Comparison of ENCODE assay signal across 8 cellular contexts in genomic region chr2:109030870-109031480, GRCh38. TPM values are rescaled to one million over a fixed set of nuclear protein-coding genes. Genes with fewer than 3 reads are reported as not detected.
DNase-seq lines count a peak whose midpoint lies in the region; ATAC-seq and TF ChIP-seq lines count a peak whose summit lies in the region.

No MANE protein-coding gene starts in this region.

- H3K27ac Mint-ChIP-seq in activated B cell treated with CpG ODN at 0.5 μM for 24 hours, result no peak overlapping the region

- H3K4me3 ChIP-seq in fibroblast of pulmonary artery (replicated peaks; ENCODE audit: low read depth, low read length) (peak overlapping the region; percentile 54), skin epidermis (peak overlapping the region; percentile 24 to 46 (median 30))

- H3K4me3 Mint-ChIP-seq in activated B cell treated with CpG ODN at 0.5 μM for 24 hours, result peak overlapping the region; percentile 87

- DNase-seq in activated B cell treated with CpG ODN at 0.5 μM for 24 hours, result no peak
- DNase-seq in fibroblast of pulmonary artery (ENCODE audit: low read depth), result no peak
- no peak for DNase-seq in T-helper 9 cell
- DNase-seq in HCEC 1CT, result no peak
- no peak for DNase-seq in hypothalamus (lab: John Stamatoyannopoulos, UW)

- no peak for TF ChIP-seq CTCF in activated B cell treated with CpG ODN at 0.5 μM for 24 hours (IDR thresholded peaks at IDR 0.05)
- TF ChIP-seq CTCF in fibroblast of pulmonary artery (IDR thresholded peaks at IDR 0.05; ENCODE audit: low read length, missing control alignments), result no peak

- POLR2A ChIA-PET in activated B cell treated with CpG ODN at 0.5 μM for 24 hours (lab: Charles Lee), result no interaction called here

- peaks cover 10% of the 10 kb centered on the region for H3K4me1 Mint-ChIP-seq in activated B cell treated with CpG ODN at 0.5 μM for 24 hours

- no peaks in the 10 kb centered on the region for H3K36me3 Mint-ChIP-seq in activated B cell treated with CpG ODN at 0.5 μM for 24 hours (ENCODE audit: low read depth)

- CTCF ChIA-PET in activated B cell treated with CpG ODN at 0.5 μM for 24 hours (lab: Charles Lee), result no interaction called here

- peak; percentile 16 for ATAC-seq in GM19035 (IDR thresholded peaks at IDR 0.05; ENCODE audit: unreplicated experiment)
- ATAC-seq in activated B cell treated with CpG ODN at 0.5 μM for 24 hours (ENCODE audit: low read depth), result no peak
- ATAC-seq in GM21367 (IDR thresholded peaks at IDR 0.05; ENCODE audit: unreplicated experiment), result no peak

- no peaks in the 10 kb centered on the region for H3K9me3 Mint-ChIP-seq in activated B cell treated with CpG ODN at 0.5 μM for 24 hours

- peak overlapping the region in 14 of 21 experiments; percentile 15 to 89 (median 70) for H3K27ac ChIP-seq in skin epidermis

- intact Hi-C loops in activated B cell treated with CpG ODN at 0.5 μM for 24 hours (cut with micrococcal nuclease), result no loop called here

- peaks cover 3% of the 10 kb centered on the region for H3K27me3 Mint-ChIP-seq in activated B cell treated with CpG ODN at 0.5 μM for 24 hours

RNA-seq across cellular contexts. Expression of gene EDAR, which starts 42.0 kb away (rescaled TPM):
- not detected in 2 replicates for total RNA-seq in activated B cell treated with CpG ODN at 0.5 μM for 24 hours
